In the genomic region with DNA sequence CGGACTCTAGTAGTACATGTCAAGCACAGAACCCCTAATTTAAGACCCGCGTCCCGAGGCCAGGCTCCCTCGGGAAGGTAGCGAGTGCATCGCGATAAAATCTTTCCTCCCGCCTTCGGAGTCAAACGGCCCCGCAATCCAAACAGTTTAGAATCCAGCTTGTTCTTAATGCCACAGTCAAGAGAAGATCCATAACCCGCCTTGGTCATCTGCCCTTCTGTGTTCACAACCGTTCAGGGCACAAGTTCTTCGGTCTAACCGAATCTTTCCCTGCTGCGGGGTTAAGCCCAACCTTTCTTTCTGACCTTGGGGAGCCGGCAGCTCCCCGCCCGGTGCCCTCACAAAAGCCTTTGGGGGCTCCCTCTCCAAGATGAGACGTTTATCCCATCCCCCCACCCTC, we compare ENCODE assay signal across 8 cellular contexts. TPM values are rescaled to one million over a fixed set of nuclear protein-coding genes. Genes with fewer than 3 reads are reported as not detected.
DNase-seq lines count a peak whose midpoint lies in the region; ATAC-seq and FAIRE-seq lines count a peak whose summit lies in the region.

No MANE protein-coding gene starts in this region.

- H3K27me3 ChIP-seq in HUES64 (ENCODE audit: insufficient read depth, low read length), result no peaks in the 10 kb centered on the region
- no peaks in the 10 kb centered on the region for H3K27me3 ChIP-seq in iPS-15b (ENCODE audit: control insufficient read depth, insufficient read depth, low read length)
- H3K27me3 ChIP-seq in small intestine (ENCODE audit: control insufficient read depth in 2 of 2, insufficient read depth in 2 of 2, low read length in 2 of 2), result no peaks in the 10 kb centered on the region

- H3K27ac Mint-ChIP-seq in activated naive CD8-positive, alpha-beta T cell, result peak overlapping the region; percentile 90

- H3K4me3 ChIP-seq in HUES64 (ENCODE audit: low read length) (peak overlapping the region; percentile 96), iPS-15b (ENCODE audit: low read depth, low read length) (peak overlapping the region; percentile 95), small intestine (ENCODE audit: low read depth in 1 of 2, low read length in 2 of 2) (peak overlapping the region; percentile 59 to 92)

- no peaks in the 10 kb centered on the region for H3K9me3 Mint-ChIP-seq in activated naive CD8-positive, alpha-beta T cell (ENCODE audit: low read depth)

- no peak for FAIRE-seq in small intestine (lab: Jason Lieb, UNC)

- WGBS in HUES64, result under 1% methylated on average over 21 of the region's 21 CpGs
- 0 to 1% (median 1%) methylated on average over 21 of the region's 21 CpGs for WGBS in small intestine, 3 donors

- DNase-seq in COLO829 (ENCODE audit: low spot score), result peak; percentile 40
- DNase-seq in small intestine, result peak; percentile 25
- no peak for DNase-seq in pons (ENCODE audit: low spot score)
- DNase-seq in stimulated activated CD4-positive, alpha-beta T cell treated with anti-CD3 and anti-CD28 coated beads, Interleukin-1b, Interleukin-23, amount 100 ng/mL, for 48 hours, result no peak

- no peaks in the 10 kb centered on the region for H3K27me3 Mint-ChIP-seq in activated naive CD8-positive, alpha-beta T cell

- peaks cover 73% of the 10 kb centered on the region for H3K4me1 Mint-ChIP-seq in activated naive CD8-positive, alpha-beta T cell (ENCODE audit: low read depth)

- peaks cover 28% of the 10 kb centered on the region for H3K4me1 ChIP-seq in HUES64 (ENCODE audit: insufficient read depth, low read length)
- H3K4me1 ChIP-seq in iPS-15b (ENCODE audit: control insufficient read depth, insufficient read depth, low read length), result peaks cover 13% of the 10 kb centered on the region
- H3K4me1 ChIP-seq in small intestine (ENCODE audit: control insufficient read depth in 2 of 2, insufficient read depth in 1 of 2, low read depth in 1 of 2, low read length in 1 of 2), result peaks cover 2 to 15% of the 10 kb centered on the region in 2 donors

- H3K9me3 ChIP-seq in HUES64 (ENCODE audit: insufficient read depth, low read depth, low read length) (no peaks in the 10 kb centered on the region), iPS-15b (ENCODE audit: control insufficient read depth, insufficient read depth, low read length) (no peaks in the 10 kb centered on the region), small intestine (ENCODE audit: control insufficient read depth, low read depth) (no peaks in the 10 kb centered on the region)

- ATAC-seq in HG03196 (IDR thresholded peaks at IDR 0.05; ENCODE audit: unreplicated experiment), result no peak

- peaks cover 13% of the 10 kb centered on the region for H3K36me3 Mint-ChIP-seq in activated naive CD8-positive, alpha-beta T cell

- H3K27ac ChIP-seq in HUES64 (ENCODE audit: low read depth, low read length), result peak overlapping the region; percentile 86
- peak overlapping the region in 1 of 2 donors; percentile 74 for H3K27ac ChIP-seq in small intestine (ENCODE audit: low read depth in 1 of 2, low read length in 1 of 2)

- H3K4me3 Mint-ChIP-seq in activated naive CD8-positive, alpha-beta T cell, result peak overlapping the region; percentile 96

- H3K36me3 ChIP-seq in HUES64 (ENCODE audit: insufficient read depth, low read length) (peaks cover 25% of the 10 kb centered on the region), iPS-15b (ENCODE audit: control insufficient read depth, insufficient read depth, low read length) (peaks cover 3% of the 10 kb centered on the region), small intestine (ENCODE audit: control insufficient read depth in 2 of 2, insufficient read depth in 2 of 2, low read length in 2 of 2) (no peaks in the 10 kb centered on the region)

- peak overlapping the region; percentile 88 for H3K9ac ChIP-seq in HUES64 (ENCODE audit: low read depth, low read length)
- H3K9ac ChIP-seq in iPS-15b (ENCODE audit: low read depth, low read length), result peak overlapping the region; percentile 61

RNA-seq across cellular contexts. Expression of a gene that starts 30.3 kb away (rescaled TPM):
- polyA plus RNA-seq in HUES64 (2013, experiment 1 of 2), result not detected
- not detected for polyA plus RNA-seq in HUES64 (2013, experiment 2 of 2)
- polyA plus RNA-seq in small intestine, result not detected

RNA-seq across cellular contexts. Expression of a gene that starts 38.5 kb away (rescaled TPM):
- polyA plus RNA-seq in HUES64 (2013, experiment 1 of 2), result 13.1 TPM
- polyA plus RNA-seq in HUES64 (2013, experiment 2 of 2), result 17.4 TPM
- 10 to 100 TPM in 2 of 3 donors, 1 to 10 TPM in 1; 9.2 to 20.1 (median 12.7) TPM for polyA plus RNA-seq in small intestine

Comparison
In these comparisons a context has a peak if more than half of its experiments do, and no peak if none do; other contexts are left out.
1. DNase-seq: peak in COLO829 (single experiment) and small intestine (single experiment); none in pons (single experiment) and stimulated activated CD4-positive, alpha-beta T cell treated with anti-CD3 and anti-CD28 coated beads, Interleukin-1b, Interleukin-23, amount 100 ng/mL, for 48 hours (single experiment).
2. Peak in every context shown above with its lines, with median percentiles within 50 percentile points of each other: H3K4me3 ChIP-seq.